20 cellular contexts compared by ENCODE assay signal in the genomic region with DNA sequence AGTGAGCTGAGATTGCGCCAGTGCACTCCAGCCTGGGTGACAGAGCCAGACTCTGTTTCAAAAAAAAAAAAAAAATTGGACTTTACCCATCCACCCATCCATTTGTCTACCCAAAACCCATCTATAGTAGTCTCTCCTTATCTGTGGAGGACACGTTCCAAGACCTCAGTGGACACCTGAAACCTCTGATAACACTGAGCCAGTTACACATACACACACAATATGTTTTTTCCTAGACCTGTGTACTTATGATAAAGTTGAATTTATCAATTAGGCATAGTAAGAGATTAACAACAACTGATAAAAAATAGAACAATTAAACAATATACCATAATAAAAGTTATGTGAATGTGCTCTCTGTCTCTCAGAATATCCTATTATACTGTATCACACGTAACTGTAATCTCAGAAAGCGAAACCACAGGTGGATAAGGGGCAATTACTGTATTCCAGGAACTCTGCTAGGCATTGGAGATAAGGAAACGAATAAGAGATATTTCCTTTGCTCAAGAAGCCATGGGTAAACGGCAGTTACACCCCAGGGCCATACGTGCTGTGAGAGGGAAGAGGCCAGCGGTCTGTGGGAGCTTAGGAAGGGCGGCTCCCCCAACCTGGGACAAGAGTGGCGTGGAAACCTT.
A peak's percentile ranks its signal among the peaks of the same experiment; 100 is the strongest.
DNase-seq lines count a peak whose midpoint lies in the region; ATAC-seq and TF ChIP-seq lines count a peak whose summit lies in the region.
"Had no signal": no experiment of that assay in that cellular context is flagged by ENCODE, and none has a peak within 500 bp of the region (broad histone marks: within the 10 kb centered on the region; RNA-seq: fewer than 3 reads in every experiment).

No MANE protein-coding gene starts in this region.

- H4K20me1 ChIP-seq in BLaER1 treated with 17β-estradiol and CSF1 and Interleukin-3, amounts not matched to agents 10 nM and 100 nM: peaks cover 0 to 15% (median 0%) of the 10 kb centered on the region in 11 experiments; a peak in 2 of 22 replicates
- no peaks in the 10 kb centered on the region for H4K20me1 ChIP-seq in MM.1S (ENCODE audit: insufficient read depth, low read length)

- no peak overlapping the region for H2BK5ac ChIP-seq in neuronal stem cell (ENCODE audit: low read length)

- no peaks in the 10 kb centered on the region for H3K36me3 ChIP-seq in BLaER1 treated with 17β-estradiol and CSF1 and Interleukin-3, amounts not matched to agents 10 nM and 100 nM
- H3K36me3 ChIP-seq in MM.1S (replicated peaks; ENCODE audit: insufficient read depth, low read length): no peaks in the 10 kb centered on the region
- no peaks in the 10 kb centered on the region for H3K36me3 ChIP-seq in neuronal stem cell (replicated peaks in 1 of 2; ENCODE audit: control insufficient read depth in 2 of 2, insufficient read depth in 2 of 2, low read length in 2 of 2)
- H3K36me3 ChIP-seq: SJCRH30 had no signal

- H3K4me2 ChIP-seq in BLaER1 treated with 17β-estradiol and CSF1 and Interleukin-3, amounts not matched to agents 10 nM and 100 nM: peak overlapping the region in 6 of 11 experiments; percentile 35 to 96 (median 88); a peak in 9 of 22 replicates
- H3K4me2 ChIP-seq in MM.1S (ENCODE audit: low read depth, low read length) (peak overlapping the region; percentile 11; the same call in 1 of the 2 replicates), neuronal stem cell (ENCODE audit: insufficient read depth, low read length, poor library complexity, severe bottlenecking) (no peak overlapping the region)

- peak overlapping the region; percentile 81 for H2BK15ac ChIP-seq in neuronal stem cell (ENCODE audit: low read length)

- H3K23ac ChIP-seq in neuronal stem cell (ENCODE audit: low read depth, low read length, poor library complexity): no peak overlapping the region

- ATAC-seq in HG03571 (IDR thresholded peaks at IDR 0.05; ENCODE audit: unreplicated experiment) (no peak), GM19467 (IDR thresholded peaks at IDR 0.05; ENCODE audit: unreplicated experiment) (no peak), HG03039 (IDR thresholded peaks at IDR 0.05; ENCODE audit: unreplicated experiment) (no peak)
- ATAC-seq: GM12878 had no signal

- peaks cover 53% of the 10 kb centered on the region for H3K4me1 Mint-ChIP-seq in brain
- H3K4me1 Mint-ChIP-seq in osteocyte (ENCODE audit: unreplicated experiment): no peaks in the 10 kb centered on the region

- no peak overlapping the region for H2AFZ ChIP-seq in MM.1S (ENCODE audit: low read length)
- no peak overlapping the region for H2AFZ ChIP-seq in neuronal stem cell (ENCODE audit: low read length)

- peak overlapping the region; percentile 57 for H3K18ac ChIP-seq in neuronal stem cell (ENCODE audit: low read length)

- no peaks in the 10 kb centered on the region for H3K27me3 Mint-ChIP-seq in brain
- peaks cover 15% of the 10 kb centered on the region for H3K27me3 Mint-ChIP-seq in osteocyte (ENCODE audit: unreplicated experiment)

- no peak overlapping the region for H3K4ac ChIP-seq in neuronal stem cell (ENCODE audit: low read length)

- peaks cover 0 to 16% (median 0%) of the 10 kb centered on the region in 11 experiments; a peak in 6 of 22 replicates for H3K27me3 ChIP-seq in BLaER1 treated with 17β-estradiol and CSF1 and Interleukin-3, amounts not matched to agents 10 nM and 100 nM
- H3K27me3 ChIP-seq in MM.1S (replicated peaks; ENCODE audit: insufficient read depth, low read length) (peaks cover 93% of the 10 kb centered on the region), neuronal stem cell (ENCODE audit: control insufficient read depth in 3 of 3, insufficient read depth in 3 of 3, low read depth in 1 of 3, low read length in 3 of 3) (peaks cover 0 to 26% (median 0%) of the 10 kb centered on the region in 3 experiments)

- H2BK12ac ChIP-seq in neuronal stem cell (ENCODE audit: low read length): no peak overlapping the region

- no peak overlapping the region for H3K9ac ChIP-seq in BLaER1 treated with 17β-estradiol and CSF1 and Interleukin-3, amounts not matched to agents 10 nM and 100 nM
- no peak overlapping the region for H3K9ac ChIP-seq in MM.1S (ENCODE audit: low read length)
- H3K9ac ChIP-seq in neuronal stem cell (ENCODE audit: low read depth, low read length, poor library complexity): no peak overlapping the region

- H3F3A ChIP-seq in MM.1S (ENCODE audit: insufficient read depth, low read length): no peaks in the 10 kb centered on the region

- no peak overlapping the region for H2AK5ac ChIP-seq in neuronal stem cell (ENCODE audit: low read depth, low read length)

- TF ChIP-seq CTCF in MM.1S (IDR thresholded peaks at IDR 0.05; ENCODE audit: low read length) (no peak), brain (conservative IDR thresholded peaks at IDR 0.05) (no peak), osteocyte (IDR thresholded peaks at IDR 0.05) (no peak)

- no peak overlapping the region for H4K8ac ChIP-seq in neuronal stem cell (ENCODE audit: low read depth, low read length)

- no peak overlapping the region for H3K4me3 Mint-ChIP-seq in brain
- H3K4me3 Mint-ChIP-seq in osteocyte (ENCODE audit: unreplicated experiment): no peak overlapping the region
- H3K4me3 Mint-ChIP-seq: B cell; CD4-positive, CD25-positive, alpha-beta regulatory T cell; HFFc6 had no signal

- no peaks in the 10 kb centered on the region for H3K36me3 Mint-ChIP-seq in brain
- no peaks in the 10 kb centered on the region for H3K36me3 Mint-ChIP-seq in osteocyte (ENCODE audit: unreplicated experiment)
- H3K36me3 Mint-ChIP-seq: CD4-positive, CD25-positive, alpha-beta regulatory T cell had no signal

- H4K91ac ChIP-seq in neuronal stem cell (ENCODE audit: low read depth, low read length, poor library complexity): no peak overlapping the region

- H3K4me1 ChIP-seq in BLaER1 treated with 17β-estradiol and CSF1 and Interleukin-3, amounts not matched to agents 10 nM and 100 nM: peaks cover 8 to 67% (median 55%) of the 10 kb centered on the region in 10 experiments; a peak in 19 of 20 replicates
- no peaks in the 10 kb centered on the region for H3K4me1 ChIP-seq in MM.1S (ENCODE audit: low read length)
- peaks cover 0 to 6% of the 10 kb centered on the region in 2 donors for H3K4me1 ChIP-seq in neuronal stem cell (ENCODE audit: control insufficient read depth in 2 of 2, insufficient read depth in 1 of 2, low read depth in 1 of 2, low read length in 2 of 2)
- H3K4me1 ChIP-seq: SJCRH30 had no signal

- no peaks in the 10 kb centered on the region for H3K9me2 ChIP-seq in MM.1S (replicated peaks; ENCODE audit: insufficient read depth, low read length)

- no peak overlapping the region for H3K27ac ChIP-seq in BLaER1 treated with 17β-estradiol and CSF1 and Interleukin-3, amounts not matched to agents 10 nM and 100 nM
- H3K27ac ChIP-seq in MM.1S (ENCODE audit: low read length) (no peak overlapping the region), neuronal stem cell (replicated peaks; ENCODE audit: low read length) (no peak overlapping the region)
- H3K27ac ChIP-seq: HL-60, SJCRH30 had no signal

- H3K27ac Mint-ChIP-seq in brain (peak overlapping the region in 3 of 5 experiments; percentile 17 to 42 (median 21)), osteocyte (ENCODE audit: unreplicated experiment) (no peak overlapping the region)
- H3K27ac Mint-ChIP-seq: B cell, HFFc6 had no signal

- no peaks in the 10 kb centered on the region for H3K79me1 ChIP-seq in neuronal stem cell (ENCODE audit: low read depth, low read length)

- WGBS in neuronal stem cell (ENCODE audit: extremely low coverage in 2 of 2, insufficient read length in 2 of 2, insufficient replicate concordance in 1 of 2), 2 donors: no CpG with 5 or more reads among the region's 10 CpGs

- no peaks in the 10 kb centered on the region for H3K79me2 ChIP-seq in MM.1S (ENCODE audit: low read length)

- H3K4me3 ChIP-seq in BLaER1 treated with 17β-estradiol and CSF1 and Interleukin-3, amounts not matched to agents 10 nM and 100 nM: no peak overlapping the region
- H3K4me3 ChIP-seq in MM.1S (ENCODE audit: low read length) (no peak overlapping the region), neuronal stem cell (ENCODE audit: low read length in 2 of 2) (no peak overlapping the region)
- H3K4me3 ChIP-seq: GM12878, SJCRH30 had no signal

- H3K14ac ChIP-seq in neuronal stem cell (ENCODE audit: low read length): no peak overlapping the region

- no peak overlapping the region for H2BK120ac ChIP-seq in neuronal stem cell (ENCODE audit: low read depth, low read length)

- no peaks in the 10 kb centered on the region for H3K9me3 ChIP-seq in BLaER1 treated with 17β-estradiol and CSF1 and Interleukin-3, amounts not matched to agents 10 nM and 100 nM (replicated peaks in 1 of 11)
- no peaks in the 10 kb centered on the region for H3K9me3 ChIP-seq in MM.1S (replicated peaks; ENCODE audit: insufficient read depth, low read length)
- H3K9me3 ChIP-seq in neuronal stem cell (replicated peaks in 1 of 2; ENCODE audit: control insufficient read depth in 2 of 2, insufficient read depth in 1 of 2, low read depth in 1 of 2, low read length in 2 of 2): no peaks in the 10 kb centered on the region
- H3K9me3 ChIP-seq: SJCRH30 had no signal

- DNase-seq in MM.1S (no peak), neuronal stem cell (ENCODE audit: low spot score) (no peak), osteocyte (ENCODE audit: extremely low spot score, unreplicated experiment) (no peak)
- DNase-seq: CD4-positive, CD25-positive, alpha-beta regulatory T cell; DMS79; H7; HFFc6; Karpas-422; NCI-H1436; NCI-H1930; NCI-H69; SJCRH30 had no signal

- peaks cover 0 to 4% (median 0%) of the 10 kb centered on the region in 5 experiments for H3K9me3 Mint-ChIP-seq in brain
- no peaks in the 10 kb centered on the region for H3K9me3 Mint-ChIP-seq in osteocyte (ENCODE audit: unreplicated experiment)
- H3K9me3 Mint-ChIP-seq: HFFc6 had no signal
